ENCODE assay signal across 30 cellular contexts in genomic region chr7:52936750-52937149, GRCh38.
"Had no signal": no experiment of that assay in that cellular context is flagged by ENCODE, and none has a peak within 500 bp of the region (broad histone marks: within the 10 kb centered on the region; RNA-seq: fewer than 3 reads in every experiment).

No MANE protein-coding gene starts in this region.

- ATAC-seq: activated CD4-positive, alpha-beta T cell treated with anti-CD3 and anti-CD28 coated beads for 36 hours; activated CD8-positive, alpha-beta memory T cell treated with anti-CD3 and anti-CD28 coated beads, Interleukin-2, amount 10 ng/mL, durations not matched to agents 7 days and 5 days; activated CD8-positive, alpha-beta T cell treated with anti-CD3 and anti-CD28 coated beads, Interleukin-2, amount 10 ng/mL, durations not matched to agents 7 days and 5 days; activated T-cell treated with anti-CD3 and anti-CD28 coated beads, Interleukin-2, amount 50 U/mL, for 72 hours; activated T-helper 17 cell treated with anti-CD3 and anti-CD28 coated beads, Interleukin-2, amount 50 U/mL, for 72 hours; body of pancreas; gastroesophageal sphincter; heart right ventricle; T-helper 17 cell had no signal

- H3K27me3 ChIP-seq: body of pancreas, esophagus squamous epithelium, gastroesophageal sphincter, heart right ventricle had no signal

- H3K36me3 Mint-ChIP-seq: activated CD4-positive, alpha-beta memory T cell treated with anti-CD3 and anti-CD28 coated beads for 36 hours; activated CD8-positive, alpha-beta memory T cell treated with anti-CD3 and anti-CD28 coated beads, Interleukin-2, amount 10 ng/mL, durations not matched to agents 7 days and 5 days; activated naive CD8-positive, alpha-beta T cell had no signal

- H3K27me3 Mint-ChIP-seq: activated CD4-positive, alpha-beta memory T cell treated with anti-CD3 and anti-CD28 coated beads for 36 hours; activated CD4-positive, alpha-beta T cell treated with anti-CD3 and anti-CD28 coated beads for 36 hours; activated CD4-positive, alpha-beta T cell treated with anti-CD3 and anti-CD28 coated beads, Interleukin-2, amount 10 ng/mL, durations not matched to agents 24 days and 14 days; activated CD8-positive, alpha-beta memory T cell treated with anti-CD3 and anti-CD28 coated beads, Interleukin-2, amount 10 ng/mL, durations not matched to agents 7 days and 5 days; activated naive CD8-positive, alpha-beta T cell; activated T-cell treated with anti-CD3 and anti-CD28 coated beads, Interleukin-2, amount 50 U/mL, for 24 hours; activated T-helper 17 cell treated with anti-CD3 and anti-CD28 coated beads, Interleukin-2, amount 50 U/mL, for 72 hours; T-helper 17 cell had no signal

- H3K9me3 ChIP-seq: body of pancreas, esophagus squamous epithelium, gastroesophageal sphincter had no signal

- DNase-seq: activated CD4-positive, alpha-beta memory T cell treated with anti-CD3 and anti-CD28 coated beads for 36 hours; activated CD4-positive, alpha-beta T cell treated with anti-CD3 and anti-CD28 coated beads for 36 hours; activated CD4-positive, alpha-beta T cell treated with anti-CD3 and anti-CD28 coated beads, Interleukin-2, amount 10 ng/mL, durations not matched to agents 24 days and 14 days; activated CD4-positive, CD25-positive, alpha-beta regulatory T cell; activated CD4-positive, CD25-positive, alpha-beta regulatory T cell treated with anti-CD3 and anti-CD28 coated beads, Interleukin-2, amount 50 U/mL, for 72 hours; activated CD8-positive, alpha-beta memory T cell treated with anti-CD3 and anti-CD28 coated beads, Interleukin-2, amount 10 ng/mL, durations not matched to agents 7 days and 5 days; activated CD8-positive, alpha-beta memory T cell treated with anti-CD3 and anti-CD28 coated beads, Interleukin-2, amount 50 U/mL, for 4 hours; activated CD8-positive, alpha-beta T cell treated with anti-CD3 and anti-CD28 coated beads, Interleukin-2, amount 10 ng/mL, durations not matched to agents 7 days and 5 days; activated effector memory CD4-positive, alpha-beta T cell treated with Interleukin-2 at 50 U/mL for 16 hours; activated gamma-delta T cell treated with Interleukin-2 at 50 U/mL for 16 hours; activated naive CD4-positive, alpha-beta T cell treated with anti-CD3 and anti-CD28 coated beads, Interleukin-2, amount 50 U/mL, for 16 hours; activated naive CD4-positive, alpha-beta T cell treated with Interleukin-2 at 50 U/mL for 16 hours; activated T-cell treated with anti-CD3 and anti-CD28 coated beads, Interleukin-2, amount 50 U/mL, for 24 hours; activated T-cell treated with anti-CD3 and anti-CD28 coated beads, Interleukin-2, amount 50 U/mL, for 72 hours; amygdala; aorta; body of pancreas; caudate nucleus; cortex of kidney; dermis blood vessel endothelial cell; effector CD8-positive, alpha-beta T cell; esophagus squamous epithelium; foreskin melanocyte; heart right ventricle; T-helper 1 cell; T-helper 17 cell had no signal

- H3K4me3 Mint-ChIP-seq: activated CD4-positive, alpha-beta memory T cell treated with anti-CD3 and anti-CD28 coated beads for 36 hours; activated CD4-positive, alpha-beta T cell treated with anti-CD3 and anti-CD28 coated beads for 36 hours; activated CD4-positive, alpha-beta T cell treated with anti-CD3 and anti-CD28 coated beads, Interleukin-2, amount 10 ng/mL, durations not matched to agents 24 days and 14 days; activated CD8-positive, alpha-beta memory T cell treated with anti-CD3 and anti-CD28 coated beads, Interleukin-2, amount 10 ng/mL, durations not matched to agents 7 days and 5 days; activated CD8-positive, alpha-beta T cell treated with anti-CD3 and anti-CD28 coated beads, Interleukin-2, amount 10 ng/mL, durations not matched to agents 7 days and 5 days; activated naive CD8-positive, alpha-beta T cell; activated T-cell treated with anti-CD3 and anti-CD28 coated beads, Interleukin-2, amount 50 U/mL, for 24 hours; activated T-cell treated with anti-CD3 and anti-CD28 coated beads, Interleukin-2, amount 50 U/mL, for 72 hours; activated T-helper 17 cell treated with anti-CD3 and anti-CD28 coated beads, Interleukin-2, amount 50 U/mL, for 72 hours; T-helper 17 cell had no signal

- H3K36me3 ChIP-seq: esophagus squamous epithelium, gastroesophageal sphincter, heart right ventricle had no signal

- H3K4me1 Mint-ChIP-seq: activated CD4-positive, alpha-beta T cell treated with anti-CD3 and anti-CD28 coated beads for 36 hours; activated CD4-positive, alpha-beta T cell treated with anti-CD3 and anti-CD28 coated beads, Interleukin-2, amount 10 ng/mL, durations not matched to agents 24 days and 14 days; activated CD8-positive, alpha-beta memory T cell treated with anti-CD3 and anti-CD28 coated beads, Interleukin-2, amount 10 ng/mL, durations not matched to agents 7 days and 5 days; activated T-helper 17 cell treated with anti-CD3 and anti-CD28 coated beads, Interleukin-2, amount 50 U/mL, for 72 hours; T-helper 17 cell had no signal

- H3K4me1 ChIP-seq: body of pancreas, esophagus squamous epithelium, gastroesophageal sphincter, heart right ventricle had no signal

- H3K27ac Mint-ChIP-seq: activated CD4-positive, alpha-beta memory T cell treated with anti-CD3 and anti-CD28 coated beads for 36 hours; activated CD4-positive, alpha-beta T cell treated with anti-CD3 and anti-CD28 coated beads for 36 hours; activated CD4-positive, alpha-beta T cell treated with anti-CD3 and anti-CD28 coated beads, Interleukin-2, amount 10 ng/mL, durations not matched to agents 24 days and 14 days; activated CD8-positive, alpha-beta memory T cell treated with anti-CD3 and anti-CD28 coated beads, Interleukin-2, amount 10 ng/mL, durations not matched to agents 7 days and 5 days; activated CD8-positive, alpha-beta T cell treated with anti-CD3 and anti-CD28 coated beads, Interleukin-2, amount 10 ng/mL, durations not matched to agents 7 days and 5 days; activated naive CD8-positive, alpha-beta T cell; activated T-cell treated with anti-CD3 and anti-CD28 coated beads, Interleukin-2, amount 50 U/mL, for 24 hours; activated T-cell treated with anti-CD3 and anti-CD28 coated beads, Interleukin-2, amount 50 U/mL, for 72 hours; activated T-helper 17 cell treated with anti-CD3 and anti-CD28 coated beads, Interleukin-2, amount 50 U/mL, for 72 hours; T-helper 17 cell had no signal

- H3K4me3 ChIP-seq: body of pancreas, esophagus squamous epithelium, gastroesophageal sphincter, heart right ventricle had no signal

- H3K27ac ChIP-seq: body of pancreas, epithelial cell of prostate, esophagus squamous epithelium, gastroesophageal sphincter, heart right ventricle had no signal
